1 cellular context compared by ENCODE assay signal in genomic region chr7:103996017-103996551, GRCh38.
TF ChIP-seq lines count a peak whose summit lies in the region.

No MANE protein-coding gene starts in this region.

TF ChIP-seq in K562, 482 proteins besides CTCF, POLR2A, EP300 and RAD21 (continued from another document and continues in another):
- TF ChIP-seq FOXO4 (CRISPR knock-in tag; IDR thresholded peaks at IDR 0.05) (0 out of 2 replicates have a peak, but pooled peaks have one; percentile 67), ZBTB2 (IDR thresholded peaks at IDR 0.05) (peak; percentile 96), E2F4 (CRISPR knock-in tag; IDR thresholded peaks at IDR 0.05; ENCODE audit: low read depth) (no peak), ZNF449 (CRISPR knock-in tag; IDR thresholded peaks at IDR 0.05) (peak; percentile 91), MBD1 (CRISPR knock-in tag; IDR thresholded peaks at IDR 0.05) (peak; percentile 3; the same call in 1 of the 2 replicates), POLR3G (IDR thresholded peaks at IDR 0.05; ENCODE audit: extremely low read depth, insufficient read length, insufficient replicate concordance) (no peak), HCFC1 (IDR thresholded peaks at IDR 0.05; ENCODE audit: low read depth, low read length) (no peak), ZNF133 (CRISPR knock-in tag; IDR thresholded peaks at IDR 0.05) (no peak), ATF4 (CRISPR knock-in tag; IDR thresholded peaks at IDR 0.05) (peak; percentile 87), CHD4 (IDR thresholded peaks at IDR 0.05; ENCODE audit: insufficient read depth, insufficient replicate concordance, low read depth, low read length, poor library complexity, severe bottlenecking) (no peak), CHD7 (IDR thresholded peaks at IDR 0.05; ENCODE audit: low read depth, low read length) (no peak), CBFB (CRISPR knock-in tag; IDR thresholded peaks at IDR 0.05) (no peak), SP1 (CRISPR knock-in tag; IDR thresholded peaks at IDR 0.05) (peak; percentile 72; the same call in 1 of the 2 replicates), CREBBP (IDR thresholded peaks at IDR 0.05; ENCODE audit: low read depth, low read length) (no peak), CEBPG (CRISPR knock-in tag; IDR thresholded peaks at IDR 0.05) (no peak), CEBPG (tag; conservative IDR thresholded peaks at IDR 0.05 in 1 of 2, IDR thresholded peaks at IDR 0.05 in 1 of 2) (0 out of 4 replicates have a peak, but pooled peaks of 1 of the 2 experiments have one; percentile 49), RNF2 (IDR thresholded peaks at IDR 0.05) (peak; percentile 98), PHF21A (IDR thresholded peaks at IDR 0.05; ENCODE audit: borderline replicate concordance, low read depth) (peak; percentile 85; the same call in 1 of the 2 replicates), SMARCA4 (IDR thresholded peaks at IDR 0.05) (peak; percentile 100), HES1 (IDR thresholded peaks at IDR 0.05; ENCODE audit: low read depth) (peak; percentile 96), GABPB1 (CRISPR knock-in tag; IDR thresholded peaks at IDR 0.05) (peak; percentile 49), TSC22D4 (tag; IDR thresholded peaks at IDR 0.05) (no peak), ZNF699 (CRISPR knock-in tag; IDR thresholded peaks at IDR 0.05; ENCODE audit: insufficient replicate concordance) (no peak), HBP1 (CRISPR knock-in tag; IDR thresholded peaks at IDR 0.05) (peak; percentile 96), ZNF217 (CRISPR knock-in tag; IDR thresholded peaks at IDR 0.05) (no peak), HNRNPH1 (optimal IDR thresholded peaks at IDR 0.05; ENCODE audit: low read depth, low read length) (no peak), LARP7 (IDR thresholded peaks at IDR 0.05) (no peak), U2AF1 (optimal IDR thresholded peaks at IDR 0.05; ENCODE audit: low read depth, low read length) (no peak), MBD2 (IDR thresholded peaks at IDR 0.05; ENCODE audit: borderline replicate concordance, low read depth) (peak; percentile 93), EGR1 (conservative IDR thresholded peaks at IDR 0.05) (peak; percentile 65), TAF15 (IDR thresholded peaks at IDR 0.05; ENCODE audit: low read depth, low read length) (no peak), HDAC6 (IDR thresholded peaks at IDR 0.05; ENCODE audit: low read depth, low read length) (no peak), HSF4 (CRISPR knock-in tag; IDR thresholded peaks at IDR 0.05; ENCODE audit: borderline replicate concordance) (no peak), ZNF444 (CRISPR knock-in tag; IDR thresholded peaks at IDR 0.05) (0 out of 2 replicates have a peak, but pooled peaks have one; percentile 76), TCF7L2 (IDR thresholded peaks at IDR 0.05; ENCODE audit: low read depth, low read length) (no peak), TRIM24 (IDR thresholded peaks at IDR 0.05) (peak; percentile 100), ZNF41 (CRISPR knock-in tag; conservative IDR thresholded peaks at IDR 0.05) (peak; percentile 86), ZNF316 (IDR thresholded peaks at IDR 0.05) (peak; percentile 25; the same call in 1 of the 2 replicates), RFX1 (IDR thresholded peaks at IDR 0.05) (no peak), NFATC3 (IDR thresholded peaks at IDR 0.05) (peak; percentile 97)
